34 cellular contexts compared by ENCODE assay signal in genomic region chr6:37931076-37931465, GRCh38.
DNase-seq lines count a peak whose midpoint lies in the region; ATAC-seq, FAIRE-seq and TF ChIP-seq lines count a peak whose summit lies in the region.
"Had no signal": no experiment of that assay in that cellular context is flagged by ENCODE, and none has a peak within 500 bp of the region (broad histone marks: within the 10 kb centered on the region; RNA-seq: fewer than 3 reads in every experiment).

No MANE protein-coding gene starts in this region.

- TF ChIP-seq EP300 in HepG2 (IDR thresholded peaks at IDR 0.05; ENCODE audit: low read depth in 2 of 2, low read length in 2 of 2) (no peak), HepG2 (CRISPR knock-in tag; IDR thresholded peaks at IDR 0.05; ENCODE audit: borderline replicate concordance) (no peak), K562 (IDR thresholded peaks at IDR 0.05; ENCODE audit: low read length) (no peak)

- H3K9me3 Mint-ChIP-seq in naive thymus-derived CD4-positive, alpha-beta T cell, result no peaks in the 10 kb centered on the region
- H3K9me3 Mint-ChIP-seq: activated CD4-positive, alpha-beta T cell treated with anti-CD3 and anti-CD28 coated beads, Interleukin-2, amount 10 ng/mL, durations not matched to agents 7 days and 5 days; activated T-cell treated with anti-CD3 and anti-CD28 coated beads, Interleukin-2, amount 50 U/mL, for 72 hours; stimulated activated effector memory CD8-positive, alpha-beta T cell treated with anti-CD3 and anti-CD28 coated beads, Interleukin-12 subunit alpha, Interleukin-12 subunit beta, amount 100 ng/mL, for 72 hours had no signal

- in situ Hi-C loops in HepG2 (cut with HindIII; ENCODE audit: extremely low pct_ligation_motif_present, low pct_unique_long_range_greater_than_20kb) (no loop called here), K562 (cut with MboI) (no loop called here)

- no peaks in the 10 kb centered on the region for H3K9me1 ChIP-seq in K562 (ENCODE audit: control insufficient read depth, insufficient read depth, low read length)

- H3K79me2 ChIP-seq in HepG2 (ENCODE audit: insufficient read depth, low read length), result peaks cover 29% of the 10 kb centered on the region
- H3K79me2 ChIP-seq in K562 (ENCODE audit: control insufficient read depth, insufficient read depth, low read length), result no peaks in the 10 kb centered on the region; the same call in 2 of the 3 replicates

- H3K4me3 ChIP-seq in HepG2 (replicated peaks in 1 of 3; ENCODE audit: insufficient read depth in 1 of 3, low read depth in 2 of 3, low read length in 3 of 3) (no peak overlapping the region), right lobe of liver (no peak overlapping the region), K562 (no peak overlapping the region)
- no peak overlapping the region for H3K4me3 ChIP-seq in naive thymus-derived CD4-positive, alpha-beta T cell (ENCODE audit: low read length)
- H3K4me3 ChIP-seq: breast epithelium had no signal

- no peak overlapping the region for H3K4me3 Mint-ChIP-seq in naive thymus-derived CD4-positive, alpha-beta T cell
- H3K4me3 Mint-ChIP-seq: activated CD4-positive, alpha-beta T cell treated with anti-CD3 and anti-CD28 coated beads, Interleukin-2, amount 10 ng/mL, durations not matched to agents 7 days and 5 days; activated CD8-positive, alpha-beta memory T cell treated with anti-CD3 and anti-CD28 coated beads, Interleukin-2, amount 10 ng/mL, durations not matched to agents 7 days and 5 days; activated T-cell treated with anti-CD3 and anti-CD28 coated beads, Interleukin-2, amount 50 U/mL, for 72 hours; stimulated activated effector memory CD8-positive, alpha-beta T cell treated with anti-CD3 and anti-CD28 coated beads, Interleukin-12 subunit alpha, Interleukin-12 subunit beta, amount 100 ng/mL, for 72 hours had no signal

- ATAC-seq in HepG2, result peak; percentile 41
- no peak for ATAC-seq in right lobe of liver
- ATAC-seq in K562, result no peak
- no peak for ATAC-seq in naive thymus-derived CD4-positive, alpha-beta T cell
- ATAC-seq: activated CD8-positive, alpha-beta memory T cell treated with anti-CD3 and anti-CD28 coated beads, Interleukin-2, amount 10 ng/mL, durations not matched to agents 7 days and 5 days; activated T-cell treated with anti-CD3 and anti-CD28 coated beads, Interleukin-2, amount 50 U/mL, for 72 hours; stimulated activated effector memory CD8-positive, alpha-beta T cell treated with anti-CD3 and anti-CD28 coated beads, Interleukin-12 subunit alpha, Interleukin-12 subunit beta, amount 100 ng/mL, for 72 hours had no signal

- H3K4me1 ChIP-seq in HepG2 (ENCODE audit: insufficient read depth, low read length) (peaks cover 60% of the 10 kb centered on the region), right lobe of liver (peaks cover 0 to 57% (median 15%) of the 10 kb centered on the region in 4 donors), K562 (replicated peaks in 1 of 2; ENCODE audit: control insufficient read depth in 2 of 2, insufficient read depth in 2 of 2, low read length in 2 of 2) (no peaks in the 10 kb centered on the region)
- peaks cover 4 to 6% of the 10 kb centered on the region in 2 donors for H3K4me1 ChIP-seq in naive thymus-derived CD4-positive, alpha-beta T cell (ENCODE audit: control insufficient read depth in 2 of 2, insufficient read depth in 2 of 2, low read length in 2 of 2)
- H3K4me1 ChIP-seq: BE2C, breast epithelium had no signal

- no peaks in the 10 kb centered on the region for H3K27me3 Mint-ChIP-seq in naive thymus-derived CD4-positive, alpha-beta T cell
- H3K27me3 Mint-ChIP-seq: activated CD4-positive, alpha-beta T cell treated with anti-CD3 and anti-CD28 coated beads, Interleukin-2, amount 10 ng/mL, durations not matched to agents 7 days and 5 days; activated CD8-positive, alpha-beta memory T cell treated with anti-CD3 and anti-CD28 coated beads, Interleukin-2, amount 10 ng/mL, durations not matched to agents 7 days and 5 days had no signal

- no peak for TF ChIP-seq CTCF in HepG2 (CRISPR knock-in tag; IDR thresholded peaks at IDR 0.05)
- no peak for TF ChIP-seq CTCF in right lobe of liver (IDR thresholded peaks at IDR 0.05)
- no peak for TF ChIP-seq CTCF in K562 (IDR thresholded peaks at IDR 0.05 in 2 of 3, conservative IDR thresholded peaks at IDR 0.05 in 1 of 3; ENCODE audit: insufficient read depth in 2 of 3, low read depth in 1 of 3, low read length in 3 of 3)

- H3K9me3 ChIP-seq in HepG2 (ENCODE audit: low read length), result no peaks in the 10 kb centered on the region
- H3K9me3 ChIP-seq in right lobe of liver, result no peaks in the 10 kb centered on the region
- no peaks in the 10 kb centered on the region for H3K9me3 ChIP-seq in K562 (replicated peaks; ENCODE audit: control insufficient read depth, insufficient read depth, low read depth, low read length)
- no peaks in the 10 kb centered on the region for H3K9me3 ChIP-seq in naive thymus-derived CD4-positive, alpha-beta T cell (ENCODE audit: control insufficient read depth in 2 of 3, low read length in 3 of 3)
- H3K9me3 ChIP-seq: BE2C, breast epithelium had no signal

- H3K36me3 Mint-ChIP-seq in naive thymus-derived CD4-positive, alpha-beta T cell, result peaks cover 0 to 36% (median 22%) of the 10 kb centered on the region in 5 donors

- TF ChIP-seq POLR2A in HepG2 (IDR thresholded peaks at IDR 0.05; ENCODE audit: insufficient read depth in 1 of 2, low read depth in 2 of 2, low read length in 2 of 2) (no peak), right lobe of liver (IDR thresholded peaks at IDR 0.05) (no peak), K562 (conservative IDR thresholded peaks at IDR 0.05) (no peak)

- CTCF ChIA-PET in HepG2 (lab: Yijun Ruan, JAX; ENCODE audit: low intra/inter-chr PET ratio, low total read pairs), result no interaction called here
- CTCF ChIA-PET in K562 (lab: Yijun Ruan, JAX; ENCODE audit: low intra/inter-chr PET ratio), result no interaction called here
- CTCF ChIA-PET in naive thymus-derived CD4-positive, alpha-beta T cell (lab: Charles Lee), result no interaction called here

- DNase-seq in HepG2 (ENCODE audit: low spot score), result no peak
- no peak for DNase-seq in right lobe of liver
- DNase-seq in K562 (ENCODE audit: extremely low read depth in 1 of 4, low spot score in 3 of 4), result no peak
- no peak for DNase-seq in naive thymus-derived CD4-positive, alpha-beta T cell
- no peak for DNase-seq in effector CD8-positive, alpha-beta T cell (lab: John Stamatoyannopoulos, UW)
- no peak for DNase-seq in NCI-H2107 treated with DMSO at 0.1 percent for 48 hours (lab: John Stamatoyannopoulos, UW; ENCODE audit: unreplicated experiment)
- DNase-seq in activated CD8-positive, alpha-beta memory T cell treated with anti-CD3 and anti-CD28 coated beads, Interleukin-2, amount 50 U/mL, for 4 hours, result no peak
- DNase-seq in amygdala (lab: John Stamatoyannopoulos, UW), result no peak
- DNase-seq: ACHN; activated CD4-positive, alpha-beta T cell treated with anti-CD3 and anti-CD28 coated beads, Interleukin-2, amount 10 ng/mL, durations not matched to agents 7 days and 5 days; activated CD8-positive, alpha-beta memory T cell treated with anti-CD3 and anti-CD28 coated beads, Interleukin-2, amount 10 ng/mL, durations not matched to agents 7 days and 5 days; activated naive CD4-positive, alpha-beta T cell treated with Interleukin-2 at 50 U/mL for 16 hours; activated T-cell treated with anti-CD3 and anti-CD28 coated beads, Interleukin-2, amount 50 U/mL, for 72 hours; BE2C; COR-L47; DMS79 treated with DMSO at 0.1 percent for 48 hours; effector memory CD4-positive, alpha-beta T cell; erythroblast; GF-D8; H7; head of caudate nucleus; kidney glomerular epithelial cell; mesenchymal stem cell; NCI-H146; SHP77; stimulated activated CD4-positive, alpha-beta T cell treated with anti-CD3 and anti-CD28 coated beads, Interleukin-12 subunit alpha, Interleukin-12 subunit beta, amount 100 ng/mL, for 4 hours; stimulated activated CD4-positive, alpha-beta T cell treated with anti-CD3 and anti-CD28 coated beads, Interleukin-4, amount 100 ng/mL, for 24 hours; trophoblast cell had no signal

- H4K20me1 ChIP-seq in HepG2 (ENCODE audit: insufficient read depth, low read length) (peaks cover 4% of the 10 kb centered on the region; the same call in 1 of the 2 replicates), K562 (replicated peaks; ENCODE audit: control insufficient read depth, insufficient read depth, low read length) (0 out of 2 replicates have a peak, but pooled peaks cover 4% of the 10 kb centered on the region)

- peak overlapping the region; percentile 69 for H3K27ac ChIP-seq in HepG2 (ENCODE audit: extremely low read length, insufficient read depth, low read length)
- peak overlapping the region in 1 of 3 donors; percentile 64 for H3K27ac ChIP-seq in right lobe of liver
- no peak overlapping the region for H3K27ac ChIP-seq in K562 (ENCODE audit: extremely low read depth, low read depth, low read length)
- no peak overlapping the region for H3K27ac ChIP-seq in naive thymus-derived CD4-positive, alpha-beta T cell (ENCODE audit: low read depth, low read length)
- H3K27ac ChIP-seq: breast epithelium, KMS-11, VCaP had no signal

- intact Hi-C loops in HepG2 (cut with micrococcal nuclease; ENCODE audit: unreplicated experiment), result no loop called here
- intact Hi-C loops in right lobe of liver (cut with DNase I), result no loop called here
- intact Hi-C loops in K562 (cut with micrococcal nuclease), result no loop called here
- intact Hi-C loops in naive thymus-derived CD4-positive, alpha-beta T cell (cut with micrococcal nuclease), result no loop called here

- FAIRE-seq in HepG2 (lab: Jason Lieb, UNC), result no peak
- FAIRE-seq in K562 (lab: Jason Lieb, UNC), result peak; percentile 32
- FAIRE-seq: colon, GM19239 had no signal

- H3K27me3 ChIP-seq in HepG2 (ENCODE audit: control insufficient read depth in 1 of 2, insufficient read depth in 2 of 2, low read length in 2 of 2) (no peaks in the 10 kb centered on the region), right lobe of liver (no peaks in the 10 kb centered on the region), K562 (ENCODE audit: control insufficient read depth in 2 of 2, insufficient read depth in 2 of 2, low read length in 2 of 2) (no peaks in the 10 kb centered on the region)
- peaks cover 0 to 3% of the 10 kb centered on the region in 2 donors for H3K27me3 ChIP-seq in naive thymus-derived CD4-positive, alpha-beta T cell (ENCODE audit: control insufficient read depth in 2 of 2, insufficient read depth in 2 of 2, low read length in 2 of 2)
- H3K27me3 ChIP-seq: BE2C, breast epithelium had no signal

- 90% methylated on average over 1 of the region's 1 CpG for WGBS in HepG2 (ENCODE audit: low lambda C conversion rate)
- no CpG with 5 or more reads among the region's 1 CpG for WGBS in right lobe of liver (ENCODE audit: insufficient coverage, low coverage, low lambda C conversion rate, missing lambda C conversion rate)
- WGBS in K562 (ENCODE audit: insufficient coverage, low coverage, missing lambda C conversion rate), result 100% methylated on average over 1 of the region's 1 CpG

- H3K36me3 ChIP-seq in HepG2 (replicated peaks in 1 of 2; ENCODE audit: control insufficient read depth in 1 of 2, insufficient read depth in 2 of 2, low read length in 2 of 2), result no peaks in the 10 kb centered on the region; a peak in 1 of 5 replicates
- no peaks in the 10 kb centered on the region for H3K36me3 ChIP-seq in right lobe of liver
- H3K36me3 ChIP-seq in K562 (ENCODE audit: control insufficient read depth, insufficient read depth, low read length), result no peaks in the 10 kb centered on the region
- no peaks in the 10 kb centered on the region for H3K36me3 ChIP-seq in naive thymus-derived CD4-positive, alpha-beta T cell (ENCODE audit: control insufficient read depth in 2 of 3, insufficient read depth in 3 of 3, low read length in 3 of 3)
- H3K36me3 ChIP-seq: BE2C, breast epithelium had no signal

- POLR2A ChIA-PET in HepG2 (lab: Yijun Ruan, JAX), result interaction anchor here (1.1 kb wide), 1 partner anchor 86 kb away, joined by 4 read pairs; no protein-coding TSS in a partner anchor
- POLR2A ChIA-PET in K562 (lab: Yijun Ruan, JAX), result interaction anchor here (0.8 kb wide), 1 partner anchor 559 kb away, joined by 3 read pairs; no protein-coding TSS in a partner anchor
- POLR2A ChIA-PET in naive thymus-derived CD4-positive, alpha-beta T cell (lab: Charles Lee), result interaction anchor here (0.6 kb wide), 3 partner anchors 20 to 1986 kb away, joined by 3 to 4 read pairs (median 3); no protein-coding TSS in a partner anchor

- no peak for TF ChIP-seq RAD21 in HepG2 (CRISPR knock-in tag; IDR thresholded peaks at IDR 0.05)
- no peak for TF ChIP-seq RAD21 in K562 (CRISPR knock-in tag; conservative IDR thresholded peaks at IDR 0.05 in 1 of 2, IDR thresholded peaks at IDR 0.05 in 1 of 2)

- H3K4me2 ChIP-seq in HepG2 (ENCODE audit: low read depth, low read length), result peak overlapping the region; percentile 25
- H3K4me2 ChIP-seq in K562 (ENCODE audit: insufficient read depth, low read length), result no peak overlapping the region
- H3K4me2 ChIP-seq: KMS-11 had no signal

- H2AFZ ChIP-seq in HepG2 (ENCODE audit: low read length) (no peak overlapping the region), K562 (ENCODE audit: low read depth, low read length) (no peak overlapping the region)

- H3K4me1 Mint-ChIP-seq in naive thymus-derived CD4-positive, alpha-beta T cell, result peaks cover 12 to 74% (median 61%) of the 10 kb centered on the region in 7 donors

- H3K9ac ChIP-seq in HepG2 (ENCODE audit: insufficient read depth, low read depth, low read length), result no peak overlapping the region
- H3K9ac ChIP-seq in K562 (ENCODE audit: insufficient read depth in 1 of 2, low read depth in 2 of 2, low read length in 2 of 2), result no peak overlapping the region
- H3K9ac ChIP-seq: KMS-11 had no signal

- BruUV-seq in HepG2 (replicated peaks; lab: Mats Ljungman, UMichigan) (no TSS peak), K562 (replicated peaks; lab: Mats Ljungman, UMichigan) (no TSS peak)

- H3K27ac Mint-ChIP-seq in naive thymus-derived CD4-positive, alpha-beta T cell, result peak overlapping the region in 7 of 9 donors; percentile 4 to 75 (median 37)
- H3K27ac Mint-ChIP-seq: activated CD4-positive, alpha-beta T cell treated with anti-CD3 and anti-CD28 coated beads, Interleukin-2, amount 10 ng/mL, durations not matched to agents 7 days and 5 days; activated CD8-positive, alpha-beta memory T cell treated with anti-CD3 and anti-CD28 coated beads, Interleukin-2, amount 10 ng/mL, durations not matched to agents 7 days and 5 days; activated T-cell treated with anti-CD3 and anti-CD28 coated beads, Interleukin-2, amount 50 U/mL, for 72 hours; stimulated activated effector memory CD8-positive, alpha-beta T cell treated with anti-CD3 and anti-CD28 coated beads, Interleukin-12 subunit alpha, Interleukin-12 subunit beta, amount 100 ng/mL, for 72 hours had no signal
